In genomic region chr6:74574794-74575193, GRCh38 we compare ENCODE assay signal across 8 cellular contexts.
A peak's percentile ranks its signal among the peaks of the same experiment; 100 is the strongest.
DNase-seq lines count a peak whose midpoint lies in the region; ATAC-seq and TF ChIP-seq lines count a peak whose summit lies in the region.

No MANE protein-coding gene starts in this region.

- no peaks in the 10 kb centered on the region for H3K36me3 Mint-ChIP-seq in MCF 10A (ENCODE audit: insufficient read depth, unreplicated experiment)
- H3K36me3 Mint-ChIP-seq in nephron (ENCODE audit: low read depth), result no peaks in the 10 kb centered on the region

- peaks cover 19% of the 10 kb centered on the region for H3K4me1 Mint-ChIP-seq in MCF 10A (ENCODE audit: insufficient read depth, unreplicated experiment)
- peaks cover 16% of the 10 kb centered on the region for H3K4me1 Mint-ChIP-seq in nephron

- CTCF ChIA-PET in MCF 10A (lab: Yijun Ruan, JAX), result interaction anchor here (0.9 to 1.3 kb wide), 2 partner anchors 12 to 76 kb away, joined by 3 read pairs; no protein-coding TSS in a partner anchor

- H3K4me3 ChIP-seq in breast epithelium, result no peak overlapping the region

- no peak for ATAC-seq in HG02840 (IDR thresholded peaks at IDR 0.05; ENCODE audit: low FRiP score, unreplicated experiment)

- peak; percentile 44 for DNase-seq in MCF 10A (ENCODE audit: unreplicated experiment)
- DNase-seq in breast epithelium (ENCODE audit: low spot score in 2 of 2), result no peak
- DNase-seq in KBM-7, result peak; percentile 54
- DNase-seq in astrocyte of the hippocampus (ENCODE audit: low read depth, low spot score), result peak; percentile 11
- no peak for DNase-seq in caudate nucleus (lab: John Stamatoyannopoulos, UW)
- no peak for DNase-seq in NCI-H345 (lab: John Stamatoyannopoulos, UW)

- H3K9me3 Mint-ChIP-seq in MCF 10A (ENCODE audit: unreplicated experiment) (no peaks in the 10 kb centered on the region), nephron (no peaks in the 10 kb centered on the region)

- POLR2A ChIA-PET in MCF 10A (lab: Yijun Ruan, JAX), result no interaction called here

- no TSS peak for BruUV-seq in MCF 10A (replicated peaks; lab: Mats Ljungman, UMichigan)

- H3K4me3 Mint-ChIP-seq in MCF 10A (ENCODE audit: unreplicated experiment) (no peak overlapping the region), nephron (no peak overlapping the region)

- no peaks in the 10 kb centered on the region for H3K9me3 ChIP-seq in breast epithelium

- peak; percentile 30 for TF ChIP-seq CTCF in MCF 10A (IDR thresholded peaks at IDR 0.05; ENCODE audit: unreplicated experiment)
- peak in 1 of 3 donors; percentile 19 for TF ChIP-seq CTCF in breast epithelium (IDR thresholded peaks at IDR 0.05)
- peak; percentile 45 to 50 (median 48) for TF ChIP-seq CTCF in nephron (IDR thresholded peaks at IDR 0.05; ENCODE audit: unreplicated experiment in 3 of 3)

- intact Hi-C loops in MCF 10A (cut with micrococcal nuclease) (loop anchor here (2.0 kb wide), 1 partner anchor 166 kb away; no protein-coding TSS in a partner anchor), breast epithelium (cut with DNase I; ENCODE audit: low total_unique reads) (no loop called here)

- no peaks in the 10 kb centered on the region for H3K27me3 ChIP-seq in breast epithelium

- in situ Hi-C loops in KBM-7 (cut with MboI; ENCODE audit: low pct_unique_long_range_greater_than_20kb, low sequenced_read_pairs), result no loop called here

- no peak for TF ChIP-seq POLR2A in breast epithelium (IDR thresholded peaks at IDR 0.05)

- H3K36me3 ChIP-seq in breast epithelium, result no peaks in the 10 kb centered on the region

- no peak overlapping the region for H3K27ac Mint-ChIP-seq in MCF 10A (ENCODE audit: low read depth, unreplicated experiment)
- no peak overlapping the region for H3K27ac Mint-ChIP-seq in nephron

- no peaks in the 10 kb centered on the region for H3K27me3 Mint-ChIP-seq in MCF 10A (ENCODE audit: insufficient read depth, unreplicated experiment)
- peaks cover 5% of the 10 kb centered on the region for H3K27me3 Mint-ChIP-seq in nephron (ENCODE audit: low read depth)

- H3K4me1 ChIP-seq in breast epithelium, result no peaks in the 10 kb centered on the region

- H3K27ac ChIP-seq in breast epithelium (no peak overlapping the region), caudate nucleus (ENCODE audit: low read depth, low read length) (no peak overlapping the region)

Comparison
In these comparisons a context has a peak if more than half of its experiments do, and no peak if none do; other contexts are left out.
1. DNase-seq: peak in MCF 10A (single experiment), KBM-7 (single experiment) and astrocyte of the hippocampus (single experiment); none in breast epithelium (0 of 2), caudate nucleus (0 of 61) and NCI-H345 (single experiment).